21 cellular contexts compared by ENCODE assay signal in genomic region chr10:48775206-48775517, GRCh38.
DNase-seq lines count a peak whose midpoint lies in the region; ATAC-seq and TF ChIP-seq lines count a peak whose summit lies in the region.
"Had no signal": no experiment of that assay in that cellular context is flagged by ENCODE, and none has a peak within 500 bp of the region (broad histone marks: within the 10 kb centered on the region; RNA-seq: fewer than 3 reads in every experiment).

No MANE protein-coding gene starts in this region.

- intact Hi-C loops in activated CD8-positive, alpha-beta T cell treated with anti-CD3 and anti-CD28 coated beads for 36 hours (cut with micrococcal nuclease) = no loop called here
- intact Hi-C loops in esophagus muscularis mucosa (cut with DNase I) (no loop called here), ovary (cut with DNase I) (no loop called here)

- TF ChIP-seq POLR2A in esophagus muscularis mucosa (IDR thresholded peaks at IDR 0.05; ENCODE audit: low read depth) (no peak), ovary (IDR thresholded peaks at IDR 0.05) (no peak)

- no peak overlapping the region for H3K27ac Mint-ChIP-seq in activated CD8-positive, alpha-beta T cell treated with anti-CD3 and anti-CD28 coated beads, Interleukin-2, amount 10 ng/mL, durations not matched to agents 7 days and 5 days
- no peak overlapping the region for H3K27ac Mint-ChIP-seq in activated CD8-positive, alpha-beta T cell treated with anti-CD3 and anti-CD28 coated beads for 36 hours
- peak overlapping the region; percentile 93 for H3K27ac Mint-ChIP-seq in stimulated activated naive B cell treated with anti-CD40 and anti-IgM and Interleukin-4, amounts not matched to agents 10 μg/mL and 1 μg/mL and 100 μg/mL, for 72 hours
- H3K27ac Mint-ChIP-seq: CD4-positive, alpha-beta T cell; CD8-positive, alpha-beta memory T cell had no signal

- H3K9me3 ChIP-seq in esophagus muscularis mucosa (no peaks in the 10 kb centered on the region), neuronal stem cell (replicated peaks in 1 of 2; ENCODE audit: control insufficient read depth in 2 of 2, insufficient read depth in 1 of 2, low read depth in 1 of 2, low read length in 2 of 2) (no peaks in the 10 kb centered on the region), ovary (no peaks in the 10 kb centered on the region)
- H3K9me3 ChIP-seq: BE2C; BLaER1 treated with 17β-estradiol and CSF1 and Interleukin-3, amounts not matched to agents 10 nM and 100 nM had no signal

- TF ChIP-seq CTCF in activated CD8-positive, alpha-beta T cell treated with anti-CD3 and anti-CD28 coated beads for 36 hours (IDR thresholded peaks at IDR 0.05) = no peak
- TF ChIP-seq CTCF in esophagus muscularis mucosa (IDR thresholded peaks at IDR 0.05) (no peak), ovary (IDR thresholded peaks at IDR 0.05) (no peak)

- H4K8ac ChIP-seq in neuronal stem cell (ENCODE audit: low read depth, low read length) = no peak overlapping the region

- no peak overlapping the region for H2AK5ac ChIP-seq in neuronal stem cell (ENCODE audit: low read depth, low read length)

- no peak overlapping the region for H2BK12ac ChIP-seq in neuronal stem cell (ENCODE audit: low read length)

- H3K79me1 ChIP-seq in neuronal stem cell (ENCODE audit: low read depth, low read length) = no peaks in the 10 kb centered on the region

- H3K9ac ChIP-seq in neuronal stem cell (ENCODE audit: low read depth, low read length, poor library complexity) = peak overlapping the region; percentile 30
- H3K9ac ChIP-seq: BLaER1 treated with 17β-estradiol and CSF1 and Interleukin-3, amounts not matched to agents 10 nM and 100 nM; GM23248 had no signal

- peak overlapping the region; percentile 66 for H3K23ac ChIP-seq in neuronal stem cell (ENCODE audit: low read depth, low read length, poor library complexity)

- H3K4me1 ChIP-seq in esophagus muscularis mucosa (no peaks in the 10 kb centered on the region), neuronal stem cell (ENCODE audit: control insufficient read depth in 2 of 2, insufficient read depth in 1 of 2, low read depth in 1 of 2, low read length in 2 of 2) (peaks cover 0 to 2% of the 10 kb centered on the region in 2 donors), ovary (ENCODE audit: insufficient read depth) (peaks cover 4% of the 10 kb centered on the region)
- H3K4me1 ChIP-seq: BE2C had no signal

- H3K4me3 ChIP-seq in esophagus muscularis mucosa = no peak overlapping the region
- no peak overlapping the region for H3K4me3 ChIP-seq in neuronal stem cell (ENCODE audit: low read length in 2 of 2)
- H3K4me3 ChIP-seq in ovary = no peak overlapping the region
- H3K4me3 ChIP-seq: BLaER1 treated with 17β-estradiol and CSF1 and Interleukin-3, amounts not matched to agents 10 nM and 100 nM; GM12878; GM23248 had no signal

- no peak overlapping the region for H3K4me2 ChIP-seq in neuronal stem cell (ENCODE audit: insufficient read depth, low read length, poor library complexity, severe bottlenecking)

- no peaks in the 10 kb centered on the region for H3K36me3 ChIP-seq in esophagus muscularis mucosa
- peaks cover 0 to 2% of the 10 kb centered on the region in 2 donors for H3K36me3 ChIP-seq in neuronal stem cell (replicated peaks in 1 of 2; ENCODE audit: control insufficient read depth in 2 of 2, insufficient read depth in 2 of 2, low read length in 2 of 2)
- H3K36me3 ChIP-seq in ovary = no peaks in the 10 kb centered on the region
- H3K36me3 ChIP-seq: BE2C had no signal

- H3K27me3 Mint-ChIP-seq in activated CD8-positive, alpha-beta T cell treated with anti-CD3 and anti-CD28 coated beads, Interleukin-2, amount 10 ng/mL, durations not matched to agents 7 days and 5 days (ENCODE audit: low read depth) = no peaks in the 10 kb centered on the region
- no peaks in the 10 kb centered on the region for H3K27me3 Mint-ChIP-seq in activated CD8-positive, alpha-beta T cell treated with anti-CD3 and anti-CD28 coated beads for 36 hours
- no peaks in the 10 kb centered on the region for H3K27me3 Mint-ChIP-seq in stimulated activated naive B cell treated with anti-CD40 and anti-IgM and Interleukin-4, amounts not matched to agents 10 μg/mL and 1 μg/mL and 100 μg/mL, for 72 hours
- H3K27me3 Mint-ChIP-seq: CD4-positive, alpha-beta T cell had no signal

- no peak overlapping the region for H2BK5ac ChIP-seq in neuronal stem cell (ENCODE audit: low read length)

- H2AFZ ChIP-seq in neuronal stem cell (ENCODE audit: low read length) = no peak overlapping the region
- H2AFZ ChIP-seq: GM23248 had no signal

- no peak overlapping the region for H4K91ac ChIP-seq in neuronal stem cell (ENCODE audit: low read depth, low read length, poor library complexity)

- H3K36me3 Mint-ChIP-seq in activated CD8-positive, alpha-beta T cell treated with anti-CD3 and anti-CD28 coated beads, Interleukin-2, amount 10 ng/mL, durations not matched to agents 7 days and 5 days (ENCODE audit: low read depth) = no peaks in the 10 kb centered on the region
- no peaks in the 10 kb centered on the region for H3K36me3 Mint-ChIP-seq in activated CD8-positive, alpha-beta T cell treated with anti-CD3 and anti-CD28 coated beads for 36 hours (ENCODE audit: low read depth)
- peaks cover 56 to 82% of the 10 kb centered on the region in 2 donors for H3K36me3 Mint-ChIP-seq in stimulated activated naive B cell treated with anti-CD40 and anti-IgM and Interleukin-4, amounts not matched to agents 10 μg/mL and 1 μg/mL and 100 μg/mL, for 72 hours
- H3K36me3 Mint-ChIP-seq: CD8-positive, alpha-beta memory T cell had no signal

- DNase-seq in activated CD8-positive, alpha-beta T cell treated with anti-CD3 and anti-CD28 coated beads, Interleukin-2, amount 10 ng/mL, durations not matched to agents 7 days and 5 days = peak; percentile 14
- DNase-seq in activated CD8-positive, alpha-beta T cell treated with anti-CD3 and anti-CD28 coated beads for 36 hours = no peak
- DNase-seq in esophagus muscularis mucosa (ENCODE audit: extremely low spot score) = peak; percentile 82
- DNase-seq in neuronal stem cell (ENCODE audit: low spot score) = no peak
- no peak for DNase-seq in stimulated activated naive B cell treated with anti-CD40 and anti-IgM and Interleukin-4, amounts not matched to agents 10 μg/mL and 1 μg/mL and 100 μg/mL, for 72 hours
- DNase-seq in ovary = no peak
- no peak for DNase-seq in central memory CD4-positive, alpha-beta T cell
- DNase-seq: BE2C; CD4-positive, alpha-beta T cell; CD8-positive, alpha-beta memory T cell; DMS 273 treated with DMSO at 0.1 percent for 48 hours; DMS79; EL; GDM1; GM23248; HCEC 1CT had no signal

- no peak overlapping the region for H3K4me3 Mint-ChIP-seq in activated CD8-positive, alpha-beta T cell treated with anti-CD3 and anti-CD28 coated beads, Interleukin-2, amount 10 ng/mL, durations not matched to agents 7 days and 5 days
- H3K4me3 Mint-ChIP-seq in activated CD8-positive, alpha-beta T cell treated with anti-CD3 and anti-CD28 coated beads for 36 hours = no peak overlapping the region
- peak overlapping the region in 1 of 2 donors; percentile 44 for H3K4me3 Mint-ChIP-seq in stimulated activated naive B cell treated with anti-CD40 and anti-IgM and Interleukin-4, amounts not matched to agents 10 μg/mL and 1 μg/mL and 100 μg/mL, for 72 hours
- H3K4me3 Mint-ChIP-seq: CD14-positive monocyte; CD4-positive, alpha-beta T cell; CD8-positive, alpha-beta memory T cell had no signal

- POLR2A ChIA-PET in activated CD8-positive, alpha-beta T cell treated with anti-CD3 and anti-CD28 coated beads, Interleukin-2, amount 10 ng/mL, durations not matched to agents 7 days and 5 days (lab: Charles Lee) = no interaction called here
- POLR2A ChIA-PET in activated CD8-positive, alpha-beta T cell treated with anti-CD3 and anti-CD28 coated beads for 36 hours (lab: Charles Lee) = no interaction called here

- ATAC-seq in activated CD8-positive, alpha-beta T cell treated with anti-CD3 and anti-CD28 coated beads, Interleukin-2, amount 10 ng/mL, durations not matched to agents 7 days and 5 days = no peak
- no peak for ATAC-seq in activated CD8-positive, alpha-beta T cell treated with anti-CD3 and anti-CD28 coated beads for 36 hours
- ATAC-seq in stimulated activated naive B cell treated with anti-CD40 and anti-IgM and Interleukin-4, amounts not matched to agents 10 μg/mL and 1 μg/mL and 100 μg/mL, for 72 hours (replicated peaks) = no peak
- ATAC-seq in GM21717 (IDR thresholded peaks at IDR 0.05; ENCODE audit: unreplicated experiment) = no peak
- ATAC-seq: GM12878 had no signal

- H3K18ac ChIP-seq in neuronal stem cell (ENCODE audit: low read length) = peak overlapping the region; percentile 78

- H3K27ac ChIP-seq in esophagus muscularis mucosa (replicated peaks in 1 of 4) (no peak overlapping the region), neuronal stem cell (replicated peaks; ENCODE audit: low read length) (no peak overlapping the region), ovary (no peak overlapping the region)
- H3K27ac ChIP-seq: 22Rv1; BLaER1 treated with 17β-estradiol and CSF1 and Interleukin-3, amounts not matched to agents 10 nM and 100 nM; GM23248 had no signal

- H2BK120ac ChIP-seq in neuronal stem cell (ENCODE audit: low read depth, low read length) = no peak overlapping the region

- no peak overlapping the region for H3K4ac ChIP-seq in neuronal stem cell (ENCODE audit: low read length)

- H3K27me3 ChIP-seq in esophagus muscularis mucosa (no peaks in the 10 kb centered on the region), neuronal stem cell (ENCODE audit: control insufficient read depth in 3 of 3, insufficient read depth in 3 of 3, low read depth in 1 of 3, low read length in 3 of 3) (no peaks in the 10 kb centered on the region), ovary (no peaks in the 10 kb centered on the region)
- H3K27me3 ChIP-seq: BE2C; BLaER1 treated with 17β-estradiol and CSF1 and Interleukin-3, amounts not matched to agents 10 nM and 100 nM had no signal

- no peak for TF ChIP-seq EP300 in esophagus muscularis mucosa (IDR thresholded peaks at IDR 0.05)
- no peak for TF ChIP-seq EP300 in ovary (IDR thresholded peaks at IDR 0.05)

- CTCF ChIA-PET in activated CD8-positive, alpha-beta T cell treated with anti-CD3 and anti-CD28 coated beads, Interleukin-2, amount 10 ng/mL, durations not matched to agents 7 days and 5 days (lab: Charles Lee) = no interaction called here
- CTCF ChIA-PET in activated CD8-positive, alpha-beta T cell treated with anti-CD3 and anti-CD28 coated beads for 36 hours (lab: Charles Lee) = no interaction called here

- 86% methylated on average over 4 of the region's 4 CpGs for WGBS in esophagus muscularis mucosa
- no CpG with 5 or more reads among the region's 4 CpGs for WGBS in neuronal stem cell (ENCODE audit: extremely low coverage in 2 of 2, insufficient read length in 2 of 2, insufficient replicate concordance in 1 of 2), 2 donors
- WGBS in ovary, 3 donors = 91 to 94% (median 92%) methylated on average over 4 of the region's 4 CpGs

- H3K9me3 Mint-ChIP-seq in activated CD8-positive, alpha-beta T cell treated with anti-CD3 and anti-CD28 coated beads, Interleukin-2, amount 10 ng/mL, durations not matched to agents 7 days and 5 days (ENCODE audit: insufficient read depth) = no peaks in the 10 kb centered on the region
- no peaks in the 10 kb centered on the region for H3K9me3 Mint-ChIP-seq in activated CD8-positive, alpha-beta T cell treated with anti-CD3 and anti-CD28 coated beads for 36 hours
- no peaks in the 10 kb centered on the region for H3K9me3 Mint-ChIP-seq in stimulated activated naive B cell treated with anti-CD40 and anti-IgM and Interleukin-4, amounts not matched to agents 10 μg/mL and 1 μg/mL and 100 μg/mL, for 72 hours
- H3K9me3 Mint-ChIP-seq: CD14-positive monocyte; CD4-positive, alpha-beta T cell had no signal

- H3K4me1 Mint-ChIP-seq in activated CD8-positive, alpha-beta T cell treated with anti-CD3 and anti-CD28 coated beads, Interleukin-2, amount 10 ng/mL, durations not matched to agents 7 days and 5 days (ENCODE audit: low read depth) = no peaks in the 10 kb centered on the region
- no peaks in the 10 kb centered on the region for H3K4me1 Mint-ChIP-seq in activated CD8-positive, alpha-beta T cell treated with anti-CD3 and anti-CD28 coated beads for 36 hours (ENCODE audit: low read depth)
- H3K4me1 Mint-ChIP-seq in stimulated activated naive B cell treated with anti-CD40 and anti-IgM and Interleukin-4, amounts not matched to agents 10 μg/mL and 1 μg/mL and 100 μg/mL, for 72 hours = peaks cover 24 to 36% of the 10 kb centered on the region in 2 donors
- H3K4me1 Mint-ChIP-seq: CD8-positive, alpha-beta memory T cell had no signal

- no peak overlapping the region for H3K14ac ChIP-seq in neuronal stem cell (ENCODE audit: low read length)

- peak overlapping the region; percentile 24 for H2BK15ac ChIP-seq in neuronal stem cell (ENCODE audit: low read length)

Comparison
In these comparisons a context has a peak if more than half of its experiments do, and no peak if none do; other contexts are left out.
1. DNase-seq: peak in activated CD8-positive, alpha-beta T cell treated with anti-CD3 and anti-CD28 coated beads, Interleukin-2, amount 10 ng/mL, durations not matched to agents 7 days and 5 days (single experiment) and esophagus muscularis mucosa (single experiment); none in activated CD8-positive, alpha-beta T cell treated with anti-CD3 and anti-CD28 coated beads for 36 hours (single experiment), neuronal stem cell (single experiment), stimulated activated naive B cell treated with anti-CD40 and anti-IgM and Interleukin-4, amounts not matched to agents 10 μg/mL and 1 μg/mL and 100 μg/mL, for 72 hours (single experiment), ovary (0 of 5) and central memory CD4-positive, alpha-beta T cell (single experiment).